ENCODE assay signal across 26 cellular contexts in genomic region chr19:57907394-57907793, GRCh38.
"Had no signal": no experiment of that assay in that cellular context is flagged by ENCODE, and none has a peak within 500 bp of the region (broad histone marks: within the 10 kb centered on the region; RNA-seq: fewer than 3 reads in every experiment).

No MANE protein-coding gene starts in this region.

- H3K4me3 ChIP-seq: stomach, suprapubic skin, testis, thoracic aorta, thyroid gland, tibial artery, tibial nerve, transverse colon, upper lobe of left lung, upper lobe of right lung, uterus, vagina had no signal

- ATAC-seq: stimulated activated effector memory CD8-positive, alpha-beta T cell treated with anti-CD3 and anti-CD28 coated beads, Interleukin-12 subunit alpha, Interleukin-12 subunit beta, amount 100 ng/mL, for 72 hours; stimulated activated memory B cell treated with anti-CD40 and anti-IgM and Interleukin-4, amounts not matched to agents 10 μg/mL and 1 μg/mL and 100 μg/mL, for 72 hours; stimulated activated naive B cell treated with anti-CD40 and anti-IgM and Interleukin-4, amounts not matched to agents 10 μg/mL and 1 μg/mL and 100 μg/mL, for 72 hours; stimulated activated naive CD8-positive, alpha-beta T cell treated with anti-CD3 and anti-CD28 coated beads, Interleukin-15, amount 100 ng/mL, for 72 hours; stimulated activated naive CD8-positive, alpha-beta T cell treated with anti-CD3 and anti-CD28 coated beads, Interleukin-15, Interleukin-2, amounts not matched to agents 100 U/mL and 50 U/mL, for 24 hours; upper lobe of right lung had no signal

- H3K9me3 ChIP-seq: testis, thyroid gland, upper lobe of right lung had no signal

- H3K36me3 ChIP-seq: uterus had no signal

- H3K27me3 ChIP-seq: stomach, suprapubic skin, testis, thyroid gland, tibial artery, tibial nerve, transverse colon, upper lobe of left lung, upper lobe of right lung, uterus, vagina had no signal

- H3K27ac ChIP-seq: stomach, suprapubic skin, testis, thoracic aorta, thyroid gland, tibial artery, tibial nerve, transverse colon, upper lobe of left lung, upper lobe of right lung, uterus, vagina had no signal

- H3K4me1 ChIP-seq: stomach, suprapubic skin, testis, thyroid gland, tibial artery, tibial nerve, upper lobe of left lung, upper lobe of right lung, uterus, vagina had no signal

- DNase-seq: stimulated activated CD4-positive, alpha-beta T cell treated with anti-CD3 and anti-CD28 coated beads, Interleukin-2, amount 100 ng/mL, for 48 hours; stimulated activated CD4-positive, alpha-beta T cell treated with anti-CD3 and anti-CD28 coated beads, Interleukin-4, amount 100 ng/mL, for 1 hour; stimulated activated CD4-positive, alpha-beta T cell treated with anti-CD3 and anti-CD28 coated beads, Interleukin-4, amount 100 ng/mL, for 24 hours; stimulated activated CD4-positive, alpha-beta T cell treated with anti-CD3 and anti-CD28 coated beads, Interleukin-4, amount 100 ng/mL, for 4 hours; stimulated activated CD8-positive, alpha-beta memory T cell treated with anti-CD3 and anti-CD28 coated beads, Interleukin-4, amount 100 ng/mL, for 48 hours; stimulated activated naive B cell treated with anti-CD40 and anti-IgM and Interleukin-4, amounts not matched to agents 10 μg/mL and 1 μg/mL and 100 μg/mL, for 72 hours; stimulated activated naive CD4-positive, alpha-beta T cell; stimulated activated naive CD4-positive, alpha-beta T cell treated with Interleukin-2 at 50 U/mL for 16 hours; stimulated activated naive CD8-positive, alpha-beta T cell treated with anti-CD3 and anti-CD28 coated beads, Interleukin-15, amount 100 ng/mL, for 72 hours; stimulated activated naive CD8-positive, alpha-beta T cell treated with anti-CD3 and anti-CD28 coated beads, Interleukin-15, Interleukin-2, amounts not matched to agents 100 U/mL and 50 U/mL, for 24 hours; stomach; substantia nigra; testis; thyroid gland; tibial artery; transverse colon; trophoblast cell; upper lobe of left lung; upper lobe of right lung; uterus had no signal
